23 cellular contexts compared by ENCODE assay signal in the genomic region with DNA sequence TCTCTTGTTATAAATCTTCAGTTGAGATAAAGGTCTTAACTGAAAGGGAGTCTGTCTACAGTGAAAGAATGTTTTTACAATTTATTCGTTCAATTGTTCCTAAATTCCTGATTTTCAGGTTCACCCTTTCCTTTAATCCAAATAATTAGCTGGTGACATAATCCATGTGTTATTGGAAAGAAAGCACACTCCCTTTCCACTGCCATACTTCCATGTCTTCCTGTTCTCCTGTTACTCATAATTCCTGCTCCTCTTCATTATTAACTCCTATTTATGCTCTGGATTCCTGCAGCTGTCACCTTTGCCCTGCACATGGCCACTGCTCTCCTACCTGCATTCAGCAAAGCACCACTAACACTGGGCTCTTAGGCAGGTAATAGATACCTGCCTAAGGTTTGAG.
"Had no signal": no experiment of that assay in that cellular context is flagged by ENCODE, and none has a peak within 500 bp of the region (broad histone marks: within the 10 kb centered on the region; RNA-seq: fewer than 3 reads in every experiment).

No MANE protein-coding gene starts in this region.

- H3K4me2 ChIP-seq: neural progenitor cell had no signal

- H3K4me1 ChIP-seq: testis had no signal

- H3K27ac Mint-ChIP-seq: nephron; neural progenitor cell; progenitor cell of endocrine pancreas; stimulated activated memory B cell treated with anti-CD40 and anti-IgM and Interleukin-4, amounts not matched to agents 10 μg/mL and 1 μg/mL and 100 μg/mL, for 72 hours had no signal

- H2AFZ ChIP-seq: neural progenitor cell, parathyroid adenoma had no signal

- H3K36me3 ChIP-seq: esophagus squamous epithelium, left lung, neural progenitor cell, right atrium auricular region, spleen, tibial artery, upper lobe of left lung had no signal

- H3K27ac ChIP-seq: coronary artery, dorsolateral prefrontal cortex, esophagus squamous epithelium, left lung, neural progenitor cell, parathyroid adenoma, right atrium auricular region, spleen, testis, tibial artery, upper lobe of left lung had no signal

- DNase-seq: dorsolateral prefrontal cortex; effector CD4-positive, alpha-beta T cell; esophagus squamous epithelium; foreskin melanocyte; left cardiac atrium; left lung; mammary epithelial cell; midbrain; naive thymus-derived CD4-positive, alpha-beta T cell; spleen; stimulated activated CD4-positive, alpha-beta T cell treated with anti-CD3 and anti-CD28 coated beads, Interleukin-4, amount 100 ng/mL, for 4 hours; stimulated activated naive CD8-positive, alpha-beta T cell treated with anti-CD3 and anti-CD28 coated beads, Interleukin-15, Interleukin-2, amounts not matched to agents 100 U/mL and 50 U/mL, for 24 hours; substantia nigra; testis; tibial artery; upper lobe of left lung had no signal

- H3K9me3 ChIP-seq: esophagus squamous epithelium, left lung, right atrium auricular region, testis, tibial artery, upper lobe of left lung had no signal

- H3K4me3 Mint-ChIP-seq: naive thymus-derived CD4-positive, alpha-beta T cell; nephron; neural progenitor cell; stimulated activated memory B cell treated with anti-CD40 and anti-IgM and Interleukin-4, amounts not matched to agents 10 μg/mL and 1 μg/mL and 100 μg/mL, for 72 hours had no signal

- H3K79me2 ChIP-seq: parathyroid adenoma had no signal

- H3K27me3 ChIP-seq: dorsolateral prefrontal cortex, esophagus squamous epithelium, left lung, neural progenitor cell, right atrium auricular region, spleen, testis, tibial artery, upper lobe of left lung had no signal

- H3K9ac ChIP-seq: neural progenitor cell, parathyroid adenoma had no signal

- H3K27me3 Mint-ChIP-seq: naive thymus-derived CD4-positive, alpha-beta T cell; progenitor cell of endocrine pancreas; stimulated activated memory B cell treated with anti-CD40 and anti-IgM and Interleukin-4, amounts not matched to agents 10 μg/mL and 1 μg/mL and 100 μg/mL, for 72 hours had no signal

- H3K4me3 ChIP-seq: coronary artery, dorsolateral prefrontal cortex, esophagus squamous epithelium, left lung, neural progenitor cell, right atrium auricular region, spleen, testis, tibial artery, upper lobe of left lung had no signal

- H3K36me3 Mint-ChIP-seq: stimulated activated memory B cell treated with anti-CD40 and anti-IgM and Interleukin-4, amounts not matched to agents 10 μg/mL and 1 μg/mL and 100 μg/mL, for 72 hours had no signal
